Comparison of ENCODE assay signal across 10 cellular contexts in the genomic region with DNA sequence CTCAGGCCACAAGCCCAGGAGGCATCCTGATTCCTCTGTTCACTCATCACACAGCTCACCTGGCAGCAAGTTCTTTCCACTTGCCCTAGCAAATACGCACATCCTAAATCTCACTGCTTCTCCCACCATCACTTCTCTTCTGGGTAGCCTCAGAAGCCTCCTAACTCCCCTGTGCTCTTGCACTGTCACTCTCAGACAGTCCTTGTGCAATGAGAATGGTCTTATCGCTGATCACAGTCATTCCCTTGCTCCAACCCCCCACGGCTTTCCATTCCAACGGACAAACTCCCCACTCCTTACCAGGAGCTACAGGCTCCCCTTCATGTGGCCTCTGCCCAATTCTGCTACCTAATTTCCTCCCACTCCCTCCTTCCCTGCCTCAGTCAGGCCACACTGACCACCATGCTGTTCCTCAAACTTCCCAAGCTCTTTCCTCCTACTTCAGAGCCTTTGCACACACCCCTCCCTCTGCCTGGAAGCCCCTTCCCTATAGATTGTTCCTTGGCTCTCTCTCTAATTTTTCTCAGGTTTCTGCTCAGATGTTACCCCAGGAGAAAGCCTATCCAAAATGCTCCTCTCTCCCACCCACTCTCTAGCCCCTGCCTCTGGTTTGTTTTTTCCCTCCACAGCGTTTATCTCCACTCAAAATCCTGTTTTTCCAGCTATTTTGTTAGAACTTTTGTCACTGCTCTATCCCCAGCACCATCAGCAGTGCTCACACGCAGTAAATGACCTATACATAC. TPM values are rescaled to one million over a fixed set of nuclear protein-coding genes. Genes with fewer than 3 reads are reported as not detected.
DNase-seq lines count a peak whose midpoint lies in the region; ATAC-seq and TF ChIP-seq lines count a peak whose summit lies in the region.
"Had no signal": no experiment of that assay in that cellular context is flagged by ENCODE, and none has a peak within 500 bp of the region (broad histone marks: within the 10 kb centered on the region; RNA-seq: fewer than 3 reads in every experiment).

No MANE protein-coding gene starts in this region.

- peak overlapping the region; percentile 29 to 35 for H2BK12ac ChIP-seq in mesenchymal stem cell (ENCODE audit: low read length in 2 of 2)

- peak overlapping the region; percentile 71 to 97 (median 90) for H3K27ac Mint-ChIP-seq in CD4-positive, CD25-positive, alpha-beta regulatory T cell
- H3K27ac Mint-ChIP-seq in activated CD8-positive, alpha-beta T cell treated with anti-CD3 and anti-CD28 coated beads, Interleukin-2, amount 10 ng/mL, durations not matched to agents 7 days and 5 days = peak overlapping the region; percentile 77

- H4K91ac ChIP-seq in mesenchymal stem cell (ENCODE audit: low read length) = peak overlapping the region; percentile 47

- no peak overlapping the region for H3K14ac ChIP-seq in mesenchymal stem cell (ENCODE audit: low read length in 2 of 2)

- peaks cover 16% of the 10 kb centered on the region for H3K79me1 ChIP-seq in mesenchymal stem cell (replicated peaks; ENCODE audit: low read length, poor library complexity, severe bottlenecking)

- H4K8ac ChIP-seq in mesenchymal stem cell (ENCODE audit: low read length) = peak overlapping the region; percentile 0

- no peak overlapping the region for H3K4me2 ChIP-seq in mesenchymal stem cell (ENCODE audit: low read length, poor library complexity, severe bottlenecking)

- no peak overlapping the region for H2BK5ac ChIP-seq in mesenchymal stem cell (ENCODE audit: low read depth, low read length, poor library complexity, severe bottlenecking)

- H3K4me3 Mint-ChIP-seq in CD4-positive, CD25-positive, alpha-beta regulatory T cell = peak overlapping the region; percentile 9 to 78 (median 42)
- no peak overlapping the region for H3K4me3 Mint-ChIP-seq in activated CD8-positive, alpha-beta T cell treated with anti-CD3 and anti-CD28 coated beads, Interleukin-2, amount 10 ng/mL, durations not matched to agents 7 days and 5 days

- H3K9me3 ChIP-seq in CD4-positive, CD25-positive, alpha-beta regulatory T cell (ENCODE audit: control insufficient read depth in 2 of 2, low read length in 2 of 2) = no peaks in the 10 kb centered on the region
- no peaks in the 10 kb centered on the region for H3K9me3 ChIP-seq in HEK293 (ENCODE audit: control insufficient read depth, insufficient read depth, low read depth, low read length)
- H3K9me3 ChIP-seq in mesenchymal stem cell (ENCODE audit: control insufficient read depth, low read length) = no peaks in the 10 kb centered on the region
- no peaks in the 10 kb centered on the region for H3K9me3 ChIP-seq in Peyer's patch

- TF ChIP-seq POLR2A in Peyer's patch (IDR thresholded peaks at IDR 0.05) = no peak

- no peak overlapping the region for H3K4ac ChIP-seq in mesenchymal stem cell (ENCODE audit: low read depth in 1 of 2, low read length in 2 of 2)

- H3K4me3 ChIP-seq in CD4-positive, CD25-positive, alpha-beta regulatory T cell (ENCODE audit: low read depth, low read length) = peak overlapping the region; percentile 26
- H3K4me3 ChIP-seq in HEK293 (ENCODE audit: low read depth, low read length) = no peak overlapping the region
- no peak overlapping the region for H3K4me3 ChIP-seq in mesenchymal stem cell (ENCODE audit: insufficient read depth in 1 of 2, low read depth in 1 of 2, low read length in 2 of 2)
- H3K4me3 ChIP-seq in Peyer's patch = no peak overlapping the region

- H2AFZ ChIP-seq in mesenchymal stem cell (ENCODE audit: low read depth, low read length) = no peak overlapping the region

- H2BK120ac ChIP-seq in mesenchymal stem cell (ENCODE audit: low read depth, low read length) = peak overlapping the region; percentile 2

- peak overlapping the region; percentile 89 for H2AK5ac ChIP-seq in mesenchymal stem cell (ENCODE audit: low read length, severe bottlenecking)

- peaks cover 2% of the 10 kb centered on the region for H3K36me3 ChIP-seq in CD4-positive, CD25-positive, alpha-beta regulatory T cell (ENCODE audit: control insufficient read depth, insufficient read depth, low read length)
- H3K36me3 ChIP-seq in HEK293 (ENCODE audit: control insufficient read depth in 2 of 2, insufficient read depth in 1 of 2, low read length in 2 of 2) (no peaks in the 10 kb centered on the region), mesenchymal stem cell (ENCODE audit: control insufficient read depth in 1 of 2, insufficient read depth in 2 of 2, low read depth in 1 of 2, low read length in 2 of 2) (no peaks in the 10 kb centered on the region), Peyer's patch (no peaks in the 10 kb centered on the region)

- WGBS in mesenchymal stem cell = 92% methylated on average over 6 of the region's 6 CpGs

- DNase-seq in CD4-positive, CD25-positive, alpha-beta regulatory T cell = no peak
- no peak for DNase-seq in activated CD8-positive, alpha-beta T cell treated with anti-CD3 and anti-CD28 coated beads, Interleukin-2, amount 10 ng/mL, durations not matched to agents 7 days and 5 days
- DNase-seq in mesenchymal stem cell = no peak
- no peak for DNase-seq in Right ventricle myocardium inferior (ENCODE audit: missing footprints)
- no peak for DNase-seq in Peyer's patch
- DNase-seq: central memory CD4-positive, alpha-beta T cell; midbrain had no signal

- no peak for ATAC-seq in CD4-positive, CD25-positive, alpha-beta regulatory T cell (ENCODE audit: low read depth in 2 of 2)
- no peak for ATAC-seq in activated CD8-positive, alpha-beta T cell treated with anti-CD3 and anti-CD28 coated beads, Interleukin-2, amount 10 ng/mL, durations not matched to agents 7 days and 5 days
- ATAC-seq in Right ventricle myocardium inferior (no peak), HG03159 (IDR thresholded peaks at IDR 0.05; ENCODE audit: unreplicated experiment) (no peak), HG03196 (IDR thresholded peaks at IDR 0.05; ENCODE audit: unreplicated experiment) (no peak)

- no peaks in the 10 kb centered on the region for H3K27me3 ChIP-seq in CD4-positive, CD25-positive, alpha-beta regulatory T cell (ENCODE audit: control insufficient read depth, insufficient read depth, low read length)
- H3K27me3 ChIP-seq in mesenchymal stem cell (ENCODE audit: control insufficient read depth in 1 of 2, insufficient read depth in 1 of 2, low read length in 2 of 2) (no peaks in the 10 kb centered on the region), Peyer's patch (no peaks in the 10 kb centered on the region)

- H3K36me3 Mint-ChIP-seq in CD4-positive, CD25-positive, alpha-beta regulatory T cell = peaks cover 23% of the 10 kb centered on the region
- peaks cover 38% of the 10 kb centered on the region for H3K36me3 Mint-ChIP-seq in activated CD8-positive, alpha-beta T cell treated with anti-CD3 and anti-CD28 coated beads, Interleukin-2, amount 10 ng/mL, durations not matched to agents 7 days and 5 days (ENCODE audit: low read depth)

- peak overlapping the region in 1 of 2 experiments; percentile 0 for H3K18ac ChIP-seq in mesenchymal stem cell (ENCODE audit: low read depth in 1 of 2, low read length in 2 of 2)

- H3K27me3 Mint-ChIP-seq in CD4-positive, CD25-positive, alpha-beta regulatory T cell = no peaks in the 10 kb centered on the region
- H3K27me3 Mint-ChIP-seq in activated CD8-positive, alpha-beta T cell treated with anti-CD3 and anti-CD28 coated beads, Interleukin-2, amount 10 ng/mL, durations not matched to agents 7 days and 5 days (ENCODE audit: low read depth) = no peaks in the 10 kb centered on the region

- peaks cover 50 to 91% (median 77%) of the 10 kb centered on the region in 4 donors for H3K4me1 Mint-ChIP-seq in CD4-positive, CD25-positive, alpha-beta regulatory T cell
- peaks cover 85% of the 10 kb centered on the region for H3K4me1 Mint-ChIP-seq in activated CD8-positive, alpha-beta T cell treated with anti-CD3 and anti-CD28 coated beads, Interleukin-2, amount 10 ng/mL, durations not matched to agents 7 days and 5 days (ENCODE audit: low read depth)

- CTCF ChIA-PET in HEK293 (lab: Yijun Ruan, JAX) = interaction anchor here (0.5 kb wide), 2 partner anchors 31 to 65 kb away, joined by 3 to 6 read pairs; no protein-coding TSS in a partner anchor
- CTCF ChIA-PET in activated CD8-positive, alpha-beta T cell treated with anti-CD3 and anti-CD28 coated beads, Interleukin-2, amount 10 ng/mL, durations not matched to agents 7 days and 5 days (lab: Charles Lee) = interaction anchor here (1.3 to 3.6 kb wide), 3 partner anchors 9 to 90 kb away, joined by 5 to 30 read pairs (median 10); no protein-coding TSS in a partner anchor

- POLR2A ChIA-PET in HEK293 (lab: Yijun Ruan, JAX) = no interaction called here
- POLR2A ChIA-PET in activated CD8-positive, alpha-beta T cell treated with anti-CD3 and anti-CD28 coated beads, Interleukin-2, amount 10 ng/mL, durations not matched to agents 7 days and 5 days (lab: Charles Lee) = interaction anchor here (1.2 kb wide), 1 partner anchor 19 kb away, joined by 3 read pairs; no protein-coding TSS in a partner anchor

- no peaks in the 10 kb centered on the region for H3K9me3 Mint-ChIP-seq in CD4-positive, CD25-positive, alpha-beta regulatory T cell
- no peaks in the 10 kb centered on the region for H3K9me3 Mint-ChIP-seq in activated CD8-positive, alpha-beta T cell treated with anti-CD3 and anti-CD28 coated beads, Interleukin-2, amount 10 ng/mL, durations not matched to agents 7 days and 5 days (ENCODE audit: insufficient read depth)

- no peak overlapping the region for H2BK15ac ChIP-seq in mesenchymal stem cell (ENCODE audit: low read depth, poor library complexity, severe bottlenecking)

- H3K27ac ChIP-seq in CD4-positive, CD25-positive, alpha-beta regulatory T cell (ENCODE audit: insufficient read depth, low read length, poor library complexity, severe bottlenecking) = peak overlapping the region; percentile 50
- H3K27ac ChIP-seq in HEK293 (ENCODE audit: extremely low read depth, low read depth, low read length) (no peak overlapping the region; the same call in 1 of the 2 replicates), mesenchymal stem cell (ENCODE audit: low read length, poor library complexity, severe bottlenecking) (peak overlapping the region; percentile 93), Peyer's patch (peak overlapping the region in 1 of 4 donors; percentile 36)

- H3K23ac ChIP-seq in mesenchymal stem cell (ENCODE audit: low read length in 2 of 2) = no peak overlapping the region

- intact Hi-C loops in Right ventricle myocardium inferior (cut with DNase I) = no loop called here

- H3K9ac ChIP-seq in mesenchymal stem cell (ENCODE audit: low read length) = no peak overlapping the region

- H3K4me1 ChIP-seq in CD4-positive, CD25-positive, alpha-beta regulatory T cell (ENCODE audit: control insufficient read depth, insufficient read depth, low read length, poor library complexity, severe bottlenecking) = peaks cover 97% of the 10 kb centered on the region
- peaks cover 11% of the 10 kb centered on the region for H3K4me1 ChIP-seq in HEK293 (ENCODE audit: control insufficient read depth, insufficient read depth, low read length)
- H3K4me1 ChIP-seq in mesenchymal stem cell (ENCODE audit: control insufficient read depth, insufficient read depth, low read depth, low read length) = peaks cover 18% of the 10 kb centered on the region
- peaks cover 0 to 16% (median 6%) of the 10 kb centered on the region in 4 donors for H3K4me1 ChIP-seq in Peyer's patch

- no peak for TF ChIP-seq CTCF in HEK293 (tag by site-specific recombination; IDR thresholded peaks at IDR 0.05)
- no peak for TF ChIP-seq CTCF in Peyer's patch (IDR thresholded peaks at IDR 0.05)

RNA-seq across cellular contexts. Expression of gene TNFAIP8, which starts 34.1 kb away (rescaled TPM):
- 120 TPM for total RNA-seq in CD4-positive, CD25-positive, alpha-beta regulatory T cell
- polyA plus RNA-seq in CD4-positive, CD25-positive, alpha-beta regulatory T cell = 100 to 1,000 TPM; 183 to 244 (median 202) TPM
- total RNA-seq in activated CD8-positive, alpha-beta T cell treated with anti-CD3 and anti-CD28 coated beads, Interleukin-2, amount 10 ng/mL, durations not matched to agents 7 days and 5 days = 100 to 1,000 TPM; 123 to 127 TPM
- 14.4 TPM for polyA plus RNA-seq in mesenchymal stem cell (2013, experiment 1 of 2)
- polyA plus RNA-seq in mesenchymal stem cell (2013, experiment 2 of 2) = 15.0 TPM
- total RNA-seq in Right ventricle myocardium inferior = 17.8 TPM
- 10 to 100 TPM in 2 of 4 donors, 1 to 10 TPM in 2; 3.0 to 47.9 (median 10.2) TPM for total RNA-seq in Peyer's patch
